Comparison of ENCODE assay signal across 10 cellular contexts in genomic region chr2:173750332-173750731, GRCh38.
A peak's percentile ranks its signal among the peaks of the same experiment; 100 is the strongest.
DNase-seq lines count a peak whose midpoint lies in the region; ATAC-seq and TF ChIP-seq lines count a peak whose summit lies in the region.
"Had no signal": no experiment of that assay in that cellular context is flagged by ENCODE, and none has a peak within 500 bp of the region (broad histone marks: within the 10 kb centered on the region; RNA-seq: fewer than 3 reads in every experiment).

No MANE protein-coding gene starts in this region.

- no peak for TF ChIP-seq CTCF in foreskin fibroblast (IDR thresholded peaks at IDR 0.05; ENCODE audit: low read depth, low read length)
- peak; percentile 9 for TF ChIP-seq CTCF in osteoblast (IDR thresholded peaks at IDR 0.05; ENCODE audit: extremely low read depth, low read depth, low read length)

- H2AFZ ChIP-seq in osteoblast (ENCODE audit: low read length) = peak overlapping the region; percentile 83

- no peak overlapping the region for H3K27ac ChIP-seq in osteoblast (ENCODE audit: low read depth, low read length)

- H3K79me2 ChIP-seq in osteoblast (ENCODE audit: insufficient read depth, low read length) = no peaks in the 10 kb centered on the region

- H3K27me3 ChIP-seq in osteoblast (ENCODE audit: insufficient read depth, low read length) = no peaks in the 10 kb centered on the region

- no peaks in the 10 kb centered on the region for H3K36me3 ChIP-seq in osteoblast (ENCODE audit: insufficient read depth, low read length)

- no peaks in the 10 kb centered on the region for H4K20me1 ChIP-seq in osteoblast (ENCODE audit: insufficient read depth, low read length)

- no peak overlapping the region for H3K4me2 ChIP-seq in osteoblast (ENCODE audit: insufficient read depth, low read length)

- ATAC-seq in GM18867 (IDR thresholded peaks at IDR 0.05; ENCODE audit: unreplicated experiment) = no peak
- ATAC-seq: naive thymus-derived CD4-positive, alpha-beta T cell had no signal

- H3K4me1 ChIP-seq in osteoblast (ENCODE audit: insufficient read depth, low read length) = no peaks in the 10 kb centered on the region

- no peak overlapping the region for H3K4me3 ChIP-seq in foreskin fibroblast (ENCODE audit: low read depth in 1 of 2, low read length in 2 of 2)
- no peak overlapping the region for H3K4me3 ChIP-seq in osteoblast (ENCODE audit: insufficient read depth, low read length)

- H3K9me3 ChIP-seq in osteoblast (ENCODE audit: low read depth, low read length) = no peaks in the 10 kb centered on the region

- DNase-seq in GM04504 (ENCODE audit: low read depth) = peak; percentile 10
- DNase-seq in NCI-H69 (lab: John Stamatoyannopoulos, UW) = peak; percentile 54
- DNase-seq in foreskin fibroblast = peak; percentile 24 to 64
- no peak for DNase-seq in osteoblast (ENCODE audit: insufficient read length, low spot score, missing footprints)
- DNase-seq in SIG-M5 treated with dmso at 0.1 percent for 504 hours (lab: John Stamatoyannopoulos, UW; ENCODE audit: unreplicated experiment) = no peak
- no peak for DNase-seq in cortex of kidney (lab: John Stamatoyannopoulos, UW)
- DNase-seq in cerebellar cortex (ENCODE audit: low spot score) = no peak
- DNase-seq: naive thymus-derived CD4-positive, alpha-beta T cell; NCI-H1105 had no signal

Comparison
In these comparisons a context has a peak if more than half of its experiments do, and no peak if none do; other contexts are left out.
1. DNase-seq: peak in GM04504 (single experiment), NCI-H69 (single experiment) and foreskin fibroblast (2 of 2); none in osteoblast (single experiment), SIG-M5 treated with dmso at 0.1 percent for 504 hours (single experiment), cortex of kidney (single experiment) and cerebellar cortex (single experiment).